20 cellular contexts compared by ENCODE assay signal in the genomic region with DNA sequence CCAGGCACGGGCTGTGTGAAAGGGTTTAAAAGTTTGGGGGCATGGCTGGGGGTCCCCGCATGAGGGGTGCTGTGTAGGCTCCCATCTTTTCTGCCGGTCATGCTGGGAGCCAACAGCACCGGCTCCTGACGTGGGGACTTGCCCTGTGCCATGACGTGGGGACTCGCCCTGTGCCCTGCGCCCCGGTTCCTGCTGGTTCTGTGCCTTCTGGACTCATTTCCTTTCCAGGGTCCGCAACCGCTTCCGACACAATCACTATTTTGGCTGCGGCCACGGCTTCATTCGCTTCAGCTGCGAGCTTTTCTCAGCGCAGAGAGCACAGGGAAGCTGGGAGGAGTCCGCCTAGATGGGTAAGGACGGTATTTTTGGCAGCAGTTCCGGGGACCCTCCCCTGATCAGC. TPM values are rescaled to one million over a fixed set of nuclear protein-coding genes. Genes with fewer than 3 reads are reported as not detected.
DNase-seq lines count a peak whose midpoint lies in the region; ATAC-seq and TF ChIP-seq lines count a peak whose summit lies in the region.
"Had no signal": no experiment of that assay in that cellular context is flagged by ENCODE, and none has a peak within 500 bp of the region (broad histone marks: within the 10 kb centered on the region; RNA-seq: fewer than 3 reads in every experiment).

No MANE protein-coding gene starts in this region.

- H2BK12ac ChIP-seq in neuronal stem cell (ENCODE audit: low read length): no peak overlapping the region

- H3K36me3 ChIP-seq in BLaER1 (no peaks in the 10 kb centered on the region), GM23338 (ENCODE audit: insufficient read depth) (no peaks in the 10 kb centered on the region), neuronal stem cell (replicated peaks in 1 of 2; ENCODE audit: control insufficient read depth in 2 of 2, insufficient read depth in 2 of 2, low read length in 2 of 2) (no peaks in the 10 kb centered on the region), testis (ENCODE audit: low read depth, missing control alignments) (no peaks in the 10 kb centered on the region), ovary (no peaks in the 10 kb centered on the region)
- H3K36me3 ChIP-seq: BE2C; BLaER1 treated with 17β-estradiol and CSF1 and Interleukin-3, amounts not matched to agents 10 nM and 100 nM had no signal

- peak overlapping the region; percentile 28 for H2AK5ac ChIP-seq in neuronal stem cell (ENCODE audit: low read depth, low read length)

- H3K4me3 ChIP-seq in BLaER1: no peak overlapping the region
- H3K4me3 ChIP-seq in GM23338: no peak overlapping the region
- H3K4me3 ChIP-seq in neuronal stem cell (ENCODE audit: low read length in 2 of 2): no peak overlapping the region
- H3K4me3 ChIP-seq in testis: peak overlapping the region; percentile 16 to 46
- H3K4me3 ChIP-seq in ovary: no peak overlapping the region
- H3K4me3 ChIP-seq: BLaER1 treated with 17β-estradiol and CSF1 and Interleukin-3, amounts not matched to agents 10 nM and 100 nM had no signal

- H3K14ac ChIP-seq in neuronal stem cell (ENCODE audit: low read length): peak overlapping the region; percentile 56

- DNase-seq in GM23338 (ENCODE audit: low spot score) (no peak), neuronal stem cell (ENCODE audit: low spot score) (no peak), testis (no peak), NCI-H1417 (lab: John Stamatoyannopoulos, UW) (no peak), caudate nucleus (lab: John Stamatoyannopoulos, UW) (no peak), ovary (no peak)
- DNase-seq: 8988T; ACHN; BE2C; Caco-2; Calu3; CD4-positive, alpha-beta T cell; DMS79 treated with DMSO at 0.1 percent for 48 hours; GF-D8 had no signal

- H3K36me3 Mint-ChIP-seq in GM23338 (ENCODE audit: low read depth): peaks cover 3% of the 10 kb centered on the region; the same call in 1 of the 3 replicates
- H3K36me3 Mint-ChIP-seq: CD8-positive, alpha-beta T cell had no signal

- H2BK120ac ChIP-seq in neuronal stem cell (ENCODE audit: low read depth, low read length): no peak overlapping the region

- H3K9me2 ChIP-seq in GM23338 (ENCODE audit: insufficient read depth): no peaks in the 10 kb centered on the region

- H3K4ac ChIP-seq in neuronal stem cell (ENCODE audit: low read length): no peak overlapping the region

- peaks cover 10% of the 10 kb centered on the region for H3K27me3 Mint-ChIP-seq in GM23338 (ENCODE audit: insufficient read depth, low read depth, poor library complexity)
- H3K27me3 Mint-ChIP-seq: CD4-positive, alpha-beta T cell had no signal

- H2AFZ ChIP-seq in GM23338: peak overlapping the region; percentile 80
- H2AFZ ChIP-seq in neuronal stem cell (ENCODE audit: low read length): no peak overlapping the region

- H3K4me2 ChIP-seq in BLaER1: peak overlapping the region; percentile 96; the same call in 1 of the 2 replicates
- H3K4me2 ChIP-seq in GM23338: no peak overlapping the region
- no peak overlapping the region for H3K4me2 ChIP-seq in neuronal stem cell (ENCODE audit: insufficient read depth, low read length, poor library complexity, severe bottlenecking)

- no peaks in the 10 kb centered on the region for H3K79me1 ChIP-seq in neuronal stem cell (ENCODE audit: low read depth, low read length)

- peaks cover 22% of the 10 kb centered on the region for H3K9me3 ChIP-seq in BLaER1
- H3K9me3 ChIP-seq in neuronal stem cell (replicated peaks in 1 of 2; ENCODE audit: control insufficient read depth in 2 of 2, insufficient read depth in 1 of 2, low read depth in 1 of 2, low read length in 2 of 2): peaks cover 2 to 6% of the 10 kb centered on the region in 2 donors
- H3K9me3 ChIP-seq in testis: no peaks in the 10 kb centered on the region
- H3K9me3 ChIP-seq in ovary: no peaks in the 10 kb centered on the region

- no peaks in the 10 kb centered on the region for H4K20me1 ChIP-seq in BLaER1
- no peaks in the 10 kb centered on the region for H4K20me1 ChIP-seq in GM23338 (replicated peaks; ENCODE audit: insufficient read depth)

- no peak overlapping the region for H3K27ac Mint-ChIP-seq in GM23338
- H3K27ac Mint-ChIP-seq: CD4-positive, alpha-beta T cell; CD8-positive, alpha-beta T cell had no signal

- peak overlapping the region; percentile 73 for H3K23ac ChIP-seq in neuronal stem cell (ENCODE audit: low read depth, low read length, poor library complexity)

- no peak overlapping the region for H4K91ac ChIP-seq in neuronal stem cell (ENCODE audit: low read depth, low read length, poor library complexity)

- no peak overlapping the region for H4K8ac ChIP-seq in neuronal stem cell (ENCODE audit: low read depth, low read length)

- H3K4me1 ChIP-seq in BLaER1 (peaks cover 49% of the 10 kb centered on the region), GM23338 (ENCODE audit: insufficient read depth) (no peaks in the 10 kb centered on the region), neuronal stem cell (ENCODE audit: control insufficient read depth in 2 of 2, insufficient read depth in 1 of 2, low read depth in 1 of 2, low read length in 2 of 2) (no peaks in the 10 kb centered on the region), testis (no peaks in the 10 kb centered on the region), ovary (ENCODE audit: insufficient read depth) (no peaks in the 10 kb centered on the region)
- H3K4me1 ChIP-seq: BE2C, Caco-2 had no signal

- intact Hi-C loops in testis (cut with DNase I; ENCODE audit: low total_unique reads) (no loop called here), ovary (cut with DNase I) (no loop called here)

- peaks cover 12% of the 10 kb centered on the region; the same call in 2 of the 3 replicates for H3K9me3 Mint-ChIP-seq in GM23338

- peak overlapping the region; percentile 13 for H3K18ac ChIP-seq in neuronal stem cell (ENCODE audit: low read length)

- H3K9ac ChIP-seq in BLaER1: no peak overlapping the region
- H3K9ac ChIP-seq in neuronal stem cell (ENCODE audit: low read depth, low read length, poor library complexity): no peak overlapping the region
- H3K9ac ChIP-seq: BLaER1 treated with 17β-estradiol and CSF1 and Interleukin-3, amounts not matched to agents 10 nM and 100 nM had no signal

- no peak for TF ChIP-seq CTCF in GM23338 (conservative IDR thresholded peaks at IDR 0.05; ENCODE audit: low read depth in 2 of 2)
- TF ChIP-seq CTCF in testis (IDR thresholded peaks at IDR 0.05): no peak
- TF ChIP-seq CTCF in ovary (IDR thresholded peaks at IDR 0.05): no peak

- WGBS in neuronal stem cell (ENCODE audit: extremely low coverage in 2 of 2, insufficient read length in 2 of 2, insufficient replicate concordance in 1 of 2), 2 donors: no CpG with 5 or more reads among the region's 20 CpGs
- WGBS in testis, 2 donors: 70 to 71% methylated on average over 17 to 20 of the region's 20 CpGs
- WGBS in ovary, 3 donors: 94 to 95% (median 95%) methylated on average over 20 of the region's 20 CpGs

- no peak overlapping the region for H3K4me3 Mint-ChIP-seq in GM23338
- H3K4me3 Mint-ChIP-seq: CD4-positive, alpha-beta T cell; CD8-positive, alpha-beta T cell had no signal

- no peak for ATAC-seq in GM23338
- ATAC-seq: CD8-positive, alpha-beta T cell had no signal

- no peak for TF ChIP-seq POLR2A in testis (IDR thresholded peaks at IDR 0.05)
- TF ChIP-seq POLR2A in ovary (IDR thresholded peaks at IDR 0.05): no peak

- peak overlapping the region; percentile 18 for H2BK15ac ChIP-seq in neuronal stem cell (ENCODE audit: low read length)

- no peaks in the 10 kb centered on the region; the same call in 2 of the 3 replicates for H3K4me1 Mint-ChIP-seq in GM23338

- no peaks in the 10 kb centered on the region for H3K79me2 ChIP-seq in GM23338 (replicated peaks; ENCODE audit: insufficient read depth)

- H3K27ac ChIP-seq in BLaER1 (no peak overlapping the region), GM23338 (ENCODE audit: low read depth) (no peak overlapping the region), neuronal stem cell (replicated peaks; ENCODE audit: low read length) (no peak overlapping the region), testis (no peak overlapping the region), caudate nucleus (ENCODE audit: low read depth, low read length) (no peak overlapping the region), ovary (no peak overlapping the region)
- H3K27ac ChIP-seq: C4-2B had no signal

- no peaks in the 10 kb centered on the region for H3F3A ChIP-seq in GM23338 (replicated peaks; ENCODE audit: low read depth)

- H2BK5ac ChIP-seq in neuronal stem cell (ENCODE audit: low read length): no peak overlapping the region

- H3K27me3 ChIP-seq in BLaER1 (no peaks in the 10 kb centered on the region), GM23338 (ENCODE audit: insufficient read depth) (no peaks in the 10 kb centered on the region), neuronal stem cell (ENCODE audit: control insufficient read depth in 3 of 3, insufficient read depth in 3 of 3, low read depth in 1 of 3, low read length in 3 of 3) (peaks cover 0 to 12% (median 0%) of the 10 kb centered on the region in 3 experiments), testis (no peaks in the 10 kb centered on the region), ovary (no peaks in the 10 kb centered on the region)
- H3K27me3 ChIP-seq: BE2C had no signal

- no peak for TF ChIP-seq EP300 in ovary (IDR thresholded peaks at IDR 0.05)

TF ChIP-seq in GM23338, 12 proteins besides CTCF, POLR2A, EP300 and RAD21 (continues in another document):
- no peak for TF ChIP-seq CREB1 (CRISPR knock-in tag; IDR thresholded peaks at IDR 0.05; ENCODE audit: low read depth)
- no peak for TF ChIP-seq ZNF114 (CRISPR knock-in tag; IDR thresholded peaks at IDR 0.05)

RNA-seq across cellular contexts. Expression of a gene that starts 7.6 kb away (rescaled TPM):
- total RNA-seq in GM23338 (2014; rRNA removed; shearing (Covaris generic)): not detected in 2 replicates
- polyA plus RNA-seq in GM23338 (2016; fragmentation: Nextera tagmentation; extraction: Ambion mirVana) (0.06 TPM in 1 of 2 replicates, not detected in the other), testis (ENCODE audit: insufficient read depth, low read depth, low replicate concordance) (6.8 TPM), ovary (10 to 100 TPM; 12.2 to 22.8 TPM)
- polyA plus RNA-seq in neuronal stem cell (2013, experiment 1 of 2): not detected
- not detected for polyA plus RNA-seq in neuronal stem cell (2013, experiment 2 of 2)
- total RNA-seq in testis (1 to 10 TPM; 3.8 TPM), ovary (10 to 100 TPM in 1 of 7 donors, 1 to 10 TPM in 6; 2.1 to 10.3 (median 5.5) TPM)
- total RNA-seq: A673, Calu3 had no signal
- polyA plus RNA-seq: AG04450 had no signal

Comparison
In these comparisons a context has a peak if more than half of its experiments do, and no peak if none do; other contexts are left out.
1. H3K4me3 ChIP-seq: peak in testis (2 of 2); none in BLaER1 (single experiment), GM23338 (single experiment), neuronal stem cell (0 of 2) and ovary (single experiment).